24 cellular contexts compared by ENCODE assay signal in genomic region chr11:34160791-34161190, GRCh38. TPM values are rescaled to one million over a fixed set of nuclear protein-coding genes. Genes with fewer than 3 reads are reported as not detected.
DNase-seq lines count a peak whose midpoint lies in the region; ATAC-seq, FAIRE-seq and TF ChIP-seq lines count a peak whose summit lies in the region.
"Had no signal": no experiment of that assay in that cellular context is flagged by ENCODE, and none has a peak within 500 bp of the region (broad histone marks: within the 10 kb centered on the region; RNA-seq: fewer than 3 reads in every experiment).

No MANE protein-coding gene starts in this region.

- peak overlapping the region; percentile 70 for H3K4me2 ChIP-seq in BLaER1
- H3K4me2 ChIP-seq in K562 (ENCODE audit: insufficient read depth, low read length): no peak overlapping the region
- no peak overlapping the region for H3K4me2 ChIP-seq in MM.1S (ENCODE audit: low read depth, low read length)

- H3K36me3 ChIP-seq in BE2C (no peaks in the 10 kb centered on the region), BLaER1 (peaks cover 4% of the 10 kb centered on the region; the same call in 1 of the 2 replicates), K562 (ENCODE audit: control insufficient read depth, insufficient read depth, low read length) (no peaks in the 10 kb centered on the region; the same call in 2 of the 3 replicates), MM.1S (replicated peaks; ENCODE audit: insufficient read depth, low read length) (no peaks in the 10 kb centered on the region)

- H3K79me2 ChIP-seq in K562 (ENCODE audit: control insufficient read depth, insufficient read depth, low read length) (no peaks in the 10 kb centered on the region), MM.1S (ENCODE audit: low read length) (no peaks in the 10 kb centered on the region)

- no peaks in the 10 kb centered on the region for H3K9me2 ChIP-seq in MM.1S (replicated peaks; ENCODE audit: insufficient read depth, low read length)

- ATAC-seq in K562 (no peak), esophagus mucosa (no peak)

- intact Hi-C loops in K562 (cut with micrococcal nuclease): no loop called here

- POLR2A ChIA-PET in K562 (lab: Yijun Ruan, JAX): interaction anchor here (1.6 kb wide), 1 partner anchor 10 kb away, joined by 8 read pairs; no protein-coding TSS in a partner anchor

- TF ChIP-seq EP300 in K562 (IDR thresholded peaks at IDR 0.05; ENCODE audit: low read length): no peak

- BruUV-seq in K562 (replicated peaks; lab: Mats Ljungman, UMichigan): no TSS peak

- FAIRE-seq in K562 (lab: Jason Lieb, UNC): no peak
- FAIRE-seq: A204.1, D721Med, GM12878, GM12892, GM18507 had no signal

- no peaks in the 10 kb centered on the region for H3F3A ChIP-seq in MM.1S (ENCODE audit: insufficient read depth, low read length)

- TF ChIP-seq CTCF in BE2C (IDR thresholded peaks at IDR 0.05; ENCODE audit: low read depth, low read length) (no peak), K562 (IDR thresholded peaks at IDR 0.05 in 2 of 3, conservative IDR thresholded peaks at IDR 0.05 in 1 of 3; ENCODE audit: insufficient read depth in 2 of 3, low read depth in 1 of 3, low read length in 3 of 3) (no peak), MM.1S (IDR thresholded peaks at IDR 0.05; ENCODE audit: low read length) (no peak)

- H3K9me3 ChIP-seq in BE2C: no peaks in the 10 kb centered on the region
- no peaks in the 10 kb centered on the region for H3K9me3 ChIP-seq in BLaER1
- no peaks in the 10 kb centered on the region for H3K9me3 ChIP-seq in K562 (replicated peaks; ENCODE audit: control insufficient read depth, insufficient read depth, low read depth, low read length)
- no peaks in the 10 kb centered on the region for H3K9me3 ChIP-seq in MM.1S (replicated peaks; ENCODE audit: insufficient read depth, low read length)
- H3K9me3 ChIP-seq: Caco-2 had no signal

- in situ Hi-C loops in K562 (cut with MboI): loop anchor here (25.0 kb wide), 1 partner anchor 323 kb away; no protein-coding TSS in a partner anchor

- CTCF ChIA-PET in K562 (lab: Yijun Ruan, JAX; ENCODE audit: low intra/inter-chr PET ratio): no interaction called here

- DNase-seq in BE2C: peak; percentile 36
- DNase-seq in K562 (ENCODE audit: extremely low read depth in 1 of 4, low spot score in 3 of 4): no peak
- no peak for DNase-seq in DMS 273 treated with DMSO at 0.1 percent for 48 hours (lab: John Stamatoyannopoulos, UW)
- no peak for DNase-seq in MM.1S
- DNase-seq: 8988T; ACHN; Caco-2; Calu3; CD4-positive, alpha-beta T cell; CD8-positive, alpha-beta T cell; DMS153; DMS53; DMS79; DND-41; EL; GDM1 had no signal

- no peaks in the 10 kb centered on the region for H3K27me3 ChIP-seq in BE2C
- H3K27me3 ChIP-seq in BLaER1: no peaks in the 10 kb centered on the region
- peaks cover 3 to 33% of the 10 kb centered on the region in 2 experiments; a peak in 4 of 5 replicates for H3K27me3 ChIP-seq in K562 (ENCODE audit: control insufficient read depth in 2 of 2, insufficient read depth in 2 of 2, low read length in 2 of 2)
- no peaks in the 10 kb centered on the region for H3K27me3 ChIP-seq in MM.1S (replicated peaks; ENCODE audit: insufficient read depth, low read length)

- WGBS in K562 (ENCODE audit: insufficient coverage, low coverage, missing lambda C conversion rate): 77% methylated on average over 10 of the region's 18 CpGs

- H3K4me1 ChIP-seq in BE2C: peaks cover 8% of the 10 kb centered on the region
- H3K4me1 ChIP-seq in BLaER1: peaks cover 41% of the 10 kb centered on the region
- H3K4me1 ChIP-seq in K562 (replicated peaks in 1 of 2; ENCODE audit: control insufficient read depth in 2 of 2, insufficient read depth in 2 of 2, low read length in 2 of 2): peaks cover 8 to 16% of the 10 kb centered on the region in 2 experiments; a peak in 4 of 5 replicates
- no peaks in the 10 kb centered on the region for H3K4me1 ChIP-seq in MM.1S (ENCODE audit: low read length)

- H3K27ac ChIP-seq in BLaER1 (no peak overlapping the region), K562 (ENCODE audit: extremely low read depth, low read depth, low read length) (no peak overlapping the region), MM.1S (ENCODE audit: low read length) (no peak overlapping the region)
- H3K27ac ChIP-seq: C4-2B had no signal

- H4K20me1 ChIP-seq in BLaER1: 0 out of 2 replicates have a peak, but pooled peaks cover 1% of the 10 kb centered on the region
- peaks cover 9% of the 10 kb centered on the region for H4K20me1 ChIP-seq in K562 (replicated peaks; ENCODE audit: control insufficient read depth, insufficient read depth, low read length)
- no peaks in the 10 kb centered on the region for H4K20me1 ChIP-seq in MM.1S (ENCODE audit: insufficient read depth, low read length)

- H2AFZ ChIP-seq in K562 (ENCODE audit: low read depth, low read length) (no peak overlapping the region), MM.1S (ENCODE audit: low read length) (no peak overlapping the region)

- H3K9ac ChIP-seq in BLaER1 (no peak overlapping the region), K562 (ENCODE audit: insufficient read depth in 1 of 2, low read depth in 2 of 2, low read length in 2 of 2) (no peak overlapping the region), MM.1S (ENCODE audit: low read length) (no peak overlapping the region)

- no peak for TF ChIP-seq POLR2A in K562 (conservative IDR thresholded peaks at IDR 0.05)

- no peak overlapping the region for H3K4me3 ChIP-seq in BE2C (ENCODE audit: low read depth, low read length)
- H3K4me3 ChIP-seq in BLaER1: no peak overlapping the region
- H3K4me3 ChIP-seq in K562: no peak overlapping the region
- H3K4me3 ChIP-seq in MM.1S (ENCODE audit: low read length): no peak overlapping the region
- H3K4me3 ChIP-seq: GM12878 had no signal

- no peak for TF ChIP-seq RAD21 in K562 (CRISPR knock-in tag; conservative IDR thresholded peaks at IDR 0.05 in 1 of 2, IDR thresholded peaks at IDR 0.05 in 1 of 2)

- no peaks in the 10 kb centered on the region for H3K9me1 ChIP-seq in K562 (ENCODE audit: control insufficient read depth, insufficient read depth, low read length)

TF ChIP-seq in K562, 482 proteins besides CTCF, POLR2A, EP300 and RAD21:
- TF ChIP-seq ZNF740 (CRISPR knock-in tag; IDR thresholded peaks at IDR 0.05) (0 out of 2 replicates have a peak, but pooled peaks have one; percentile 37), ZNF740 (tag; IDR thresholded peaks at IDR 0.05) (no peak)
- TF ChIP-seq, protein P1, sequence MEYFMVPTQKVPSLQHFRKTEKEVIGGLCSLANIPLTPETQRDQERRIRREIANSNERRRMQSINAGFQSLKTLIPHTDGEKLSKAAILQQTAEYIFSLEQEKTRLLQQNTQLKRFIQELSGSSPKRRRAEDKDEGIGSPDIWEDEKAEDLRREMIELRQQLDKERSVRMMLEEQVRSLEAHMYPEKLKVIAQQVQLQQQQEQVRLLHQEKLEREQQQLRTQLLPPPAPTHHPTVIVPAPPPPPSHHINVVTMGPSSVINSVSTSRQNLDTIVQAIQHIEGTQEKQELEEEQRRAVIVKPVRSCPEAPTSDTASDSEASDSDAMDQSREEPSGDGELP (CRISPR knock-in tag; IDR thresholded peaks at IDR 0.05; ENCODE audit: borderline replicate concordance): no peak

RNA-seq across cellular contexts. Expression of gene NAT10, which starts 55.4 kb away (rescaled TPM):
- polyA plus RNA-seq in BE2C (2012; ENCODE audit: insufficient read depth, insufficient read length, low read depth): 33.7 TPM
- total RNA-seq in K562 (2011; cell fraction: chromatin; rRNA removed; ENCODE audit: low replicate concordance): 165 and 174 TPM in 2 replicates
- total RNA-seq in K562 (2011; cell fraction: nucleolus; rRNA removed): 86.5 and 93.6 TPM in 2 replicates
- total RNA-seq in K562 (2011; cell fraction: nucleoplasm; rRNA removed): 106 and 112 TPM in 2 replicates
- total RNA-seq in K562 (2014; rRNA removed) (59.5 and 68.0 TPM in 2 replicates), K562 (2014; rRNA removed; fragmentation: Illumina TruSeq; extraction: Trizol) (69.0 and 71.1 TPM in 2 replicates), K562 (2015; rRNA removed; fragmentation: Illumina TruSeq; extraction: Trizol) (91.3 and 92.9 TPM in 2 replicates), K562 (2021) (125 and 127 TPM in 2 replicates), esophagus mucosa (41.1 TPM)
- polyA plus RNA-seq in K562 (2011; rRNA removed) (86.3 and 96.5 TPM in 2 replicates), K562 (2014; fragmentation: Illumina TruSeq; extraction: Trizol) (91.3 and 98.2 TPM in 2 replicates), K562 (2014; fragmentation: Nextera tagmentation; extraction: Ambion mirVana) (100 to 1,000 TPM in 1 of 2 experiments, 10 to 100 TPM in 1; 55.4 to 122 TPM), K562 (2014; rRNA removed) (62.4 and 73.4 TPM in 2 replicates)
- polyA plus RNA-seq in K562 (2011; cell fraction: cytosol; rRNA removed): 79.8 and 93.3 TPM in 2 replicates
- 120 and 143 TPM in 2 replicates for polyA plus RNA-seq in K562 (2011; cell fraction: nucleus; rRNA removed)
- polyA plus RNA-seq in K562 (2012): 54.7 and 77.0 TPM in 2 replicates
- 131 and 145 TPM in 2 replicates for polyA minus RNA-seq in K562 (2011; rRNA and poly(A)+ RNA removed)
- 100 and 108 TPM in 2 replicates for polyA minus RNA-seq in K562 (2011; cell fraction: cytosol; rRNA and poly(A)+ RNA removed)
- 60.0 and 82.5 TPM in 2 replicates for polyA minus RNA-seq in K562 (2011; cell fraction: nucleus; rRNA and poly(A)+ RNA removed)
